In the genomic region with DNA sequence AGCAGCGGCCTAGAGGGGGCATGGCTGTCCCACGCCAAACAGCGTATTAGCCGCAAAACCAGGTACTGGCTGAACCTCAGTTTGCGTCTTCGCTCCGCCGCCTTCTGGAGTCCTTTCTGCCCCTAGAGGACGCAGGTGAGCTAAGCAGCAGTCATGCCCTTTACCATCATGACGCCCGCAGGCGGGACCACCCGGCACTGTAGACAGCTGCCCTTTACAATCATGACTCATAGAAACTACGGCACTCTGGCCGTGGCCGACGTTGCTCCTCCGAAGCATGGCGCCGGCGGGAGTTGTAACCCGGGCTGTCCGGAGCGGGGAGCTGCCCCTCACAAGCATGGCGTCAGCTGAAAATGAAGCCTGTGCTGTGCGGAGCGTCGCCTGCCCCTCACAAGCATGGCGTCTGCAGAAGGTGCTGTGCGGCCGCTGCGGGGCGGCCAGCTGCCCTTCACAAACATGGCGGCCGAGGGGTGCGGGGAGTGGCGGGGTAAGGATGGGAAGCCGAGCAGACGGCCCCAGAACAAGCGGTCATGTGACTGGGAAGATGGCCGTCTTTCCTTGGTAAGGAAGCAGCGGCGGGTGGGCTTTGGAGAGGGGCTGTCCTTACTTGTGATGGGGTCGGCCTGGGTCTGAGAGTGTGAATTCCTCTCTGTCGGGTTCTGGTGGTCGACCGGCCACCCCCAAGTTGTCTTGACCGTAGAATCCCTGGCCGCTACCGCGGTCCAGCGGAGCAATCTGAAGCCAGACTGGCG, we compare ENCODE assay signal across 1 cellular context.
TF ChIP-seq lines count a peak whose summit lies in the region.

A gene with protein sequence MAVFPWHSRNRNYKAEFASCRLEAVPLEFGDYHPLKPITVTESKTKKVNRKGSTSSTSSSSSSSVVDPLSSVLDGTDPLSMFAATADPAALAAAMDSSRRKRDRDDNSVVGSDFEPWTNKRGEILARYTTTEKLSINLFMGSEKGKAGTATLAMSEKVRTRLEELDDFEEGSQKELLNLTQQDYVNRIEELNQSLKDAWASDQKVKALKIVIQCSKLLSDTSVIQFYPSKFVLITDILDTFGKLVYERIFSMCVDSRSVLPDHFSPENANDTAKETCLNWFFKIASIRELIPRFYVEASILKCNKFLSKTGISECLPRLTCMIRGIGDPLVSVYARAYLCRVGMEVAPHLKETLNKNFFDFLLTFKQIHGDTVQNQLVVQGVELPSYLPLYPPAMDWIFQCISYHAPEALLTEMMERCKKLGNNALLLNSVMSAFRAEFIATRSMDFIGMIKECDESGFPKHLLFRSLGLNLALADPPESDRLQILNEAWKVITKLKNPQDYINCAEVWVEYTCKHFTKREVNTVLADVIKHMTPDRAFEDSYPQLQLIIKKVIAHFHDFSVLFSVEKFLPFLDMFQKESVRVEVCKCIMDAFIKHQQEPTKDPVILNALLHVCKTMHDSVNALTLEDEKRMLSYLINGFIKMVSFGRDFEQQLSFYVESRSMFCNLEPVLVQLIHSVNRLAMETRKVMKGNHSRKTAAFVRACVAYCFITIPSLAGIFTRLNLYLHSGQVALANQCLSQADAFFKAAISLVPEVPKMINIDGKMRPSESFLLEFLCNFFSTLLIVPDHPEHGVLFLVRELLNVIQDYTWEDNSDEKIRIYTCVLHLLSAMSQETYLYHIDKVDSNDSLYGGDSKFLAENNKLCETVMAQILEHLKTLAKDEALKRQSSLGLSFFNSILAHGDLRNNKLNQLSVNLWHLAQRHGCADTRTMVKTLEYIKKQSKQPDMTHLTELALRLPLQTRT (plus strand): TSS at position 518 of the 752 bp plus-strand sequence. CDS start 27 bp downstream, at position 545.

TF ChIP-seq in liver, 16 proteins besides CTCF, POLR2A, EP300 and RAD21 (continued from another document):
- TF ChIP-seq, protein P1, sequence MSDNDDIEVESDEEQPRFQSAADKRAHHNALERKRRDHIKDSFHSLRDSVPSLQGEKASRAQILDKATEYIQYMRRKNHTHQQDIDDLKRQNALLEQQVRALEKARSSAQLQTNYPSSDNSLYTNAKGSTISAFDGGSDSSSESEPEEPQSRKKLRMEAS (IDR thresholded peaks at IDR 0.05), result peak; percentile 82
- TF ChIP-seq FOXA1 (IDR thresholded peaks at IDR 0.05), result no peak
- peak; percentile 100 for TF ChIP-seq YY1 (IDR thresholded peaks at IDR 0.05)
- no peak for TF ChIP-seq FOXA2 (IDR thresholded peaks at IDR 0.05)
- no peak for TF ChIP-seq NR2F2 (IDR thresholded peaks at IDR 0.05)
- no peak for TF ChIP-seq HNF4G (IDR thresholded peaks at IDR 0.05)
- TF ChIP-seq, protein P2, sequence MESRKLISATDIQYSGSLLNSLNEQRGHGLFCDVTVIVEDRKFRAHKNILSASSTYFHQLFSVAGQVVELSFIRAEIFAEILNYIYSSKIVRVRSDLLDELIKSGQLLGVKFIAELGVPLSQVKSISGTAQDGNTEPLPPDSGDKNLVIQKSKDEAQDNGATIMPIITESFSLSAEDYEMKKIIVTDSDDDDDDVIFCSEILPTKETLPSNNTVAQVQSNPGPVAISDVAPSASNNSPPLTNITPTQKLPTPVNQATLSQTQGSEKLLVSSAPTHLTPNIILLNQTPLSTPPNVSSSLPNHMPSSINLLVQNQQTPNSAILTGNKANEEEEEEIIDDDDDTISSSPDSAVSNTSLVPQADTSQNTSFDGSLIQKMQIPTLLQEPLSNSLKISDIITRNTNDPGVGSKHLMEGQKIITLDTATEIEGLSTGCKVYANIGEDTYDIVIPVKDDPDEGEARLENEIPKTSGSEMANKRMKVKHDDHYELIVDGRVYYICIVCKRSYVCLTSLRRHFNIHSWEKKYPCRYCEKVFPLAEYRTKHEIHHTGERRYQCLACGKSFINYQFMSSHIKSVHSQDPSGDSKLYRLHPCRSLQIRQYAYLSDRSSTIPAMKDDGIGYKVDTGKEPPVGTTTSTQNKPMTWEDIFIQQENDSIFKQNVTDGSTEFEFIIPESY (IDR thresholded peaks at IDR 0.05), result peak; percentile 91
- TF ChIP-seq, protein P3, sequence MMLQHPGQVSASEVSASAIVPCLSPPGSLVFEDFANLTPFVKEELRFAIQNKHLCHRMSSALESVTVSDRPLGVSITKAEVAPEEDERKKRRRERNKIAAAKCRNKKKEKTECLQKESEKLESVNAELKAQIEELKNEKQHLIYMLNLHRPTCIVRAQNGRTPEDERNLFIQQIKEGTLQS (IDR thresholded peaks at IDR 0.05), result peak; percentile 73
- TF ChIP-seq GABPA (IDR thresholded peaks at IDR 0.05 in 1 of 2, conservative IDR thresholded peaks at IDR 0.05 in 1 of 2), result peak in 1 of 2 donors; percentile 71
- peak; percentile 56 for TF ChIP-seq SP1 (IDR thresholded peaks at IDR 0.05)
- peak; percentile 92 to 96 for TF ChIP-seq JUND (IDR thresholded peaks at IDR 0.05)
- TF ChIP-seq TAF1 (conservative IDR thresholded peaks at IDR 0.05), result peak; percentile 40
- TF ChIP-seq RXRA (IDR thresholded peaks at IDR 0.05), result peak in 1 of 2 donors; percentile 15
- peak; percentile 34 to 35 for TF ChIP-seq HNF4A (conservative IDR thresholded peaks at IDR 0.05)
- peak in 1 of 2 donors; percentile 40 for TF ChIP-seq EGR1 (IDR thresholded peaks at IDR 0.05; ENCODE audit: low read depth in 2 of 2)
TF ChIP-seq in liver: peak in this region for 12.
